In genomic region chr10:68428396-68428795, GRCh38 we compare ENCODE assay signal across 18 cellular contexts. TPM values are rescaled to one million over a fixed set of nuclear protein-coding genes. Genes with fewer than 3 reads are reported as not detected.
DNase-seq lines count a peak whose midpoint lies in the region; FAIRE-seq and TF ChIP-seq lines count a peak whose summit lies in the region.
"Had no signal": no experiment of that assay in that cellular context is flagged by ENCODE, and none has a peak within 500 bp of the region (broad histone marks: within the 10 kb centered on the region; RNA-seq: fewer than 3 reads in every experiment).

No MANE protein-coding gene starts in this region.

- no peak for TF ChIP-seq CTCF in fibroblast of pulmonary artery (IDR thresholded peaks at IDR 0.05; ENCODE audit: low read length, missing control alignments)

- no peak for TF ChIP-seq POLR2A in H54 (IDR thresholded peaks at IDR 0.05; ENCODE audit: low read depth, low read length)

- DNase-seq in H54 (ENCODE audit: insufficient read length, low spot score) (no peak), dermis blood vessel endothelial cell (peak; percentile 31), fibroblast of pulmonary artery (ENCODE audit: low read depth) (peak; percentile 17), immature natural killer cell (no peak), AML-193 (lab: John Stamatoyannopoulos, UW) (no peak), T-helper 1 cell (no peak)
- DNase-seq: BE2C; C1 segment of cervical spinal cord; CD4-positive, CD25-positive, alpha-beta regulatory T cell; CD8-positive, alpha-beta memory T cell; COR-L47; DMS 273 treated with DMSO at 0.1 percent for 48 hours; DMS53; DND-41; EL; GM23248; HCEC 1CT had no signal

- H3K4me3 Mint-ChIP-seq in immature natural killer cell, result no peak overlapping the region
- H3K4me3 Mint-ChIP-seq: CD8-positive, alpha-beta memory T cell had no signal

- H3K27me3 Mint-ChIP-seq in immature natural killer cell (ENCODE audit: low read depth in 3 of 3), result peaks cover 0 to 3% (median 2%) of the 10 kb centered on the region in 3 donors
- H3K27me3 Mint-ChIP-seq: CD4-positive, CD25-positive, alpha-beta regulatory T cell; CD8-positive, alpha-beta memory T cell had no signal

- no peaks in the 10 kb centered on the region for H3K9me3 Mint-ChIP-seq in immature natural killer cell
- H3K9me3 Mint-ChIP-seq: CD4-positive, CD25-positive, alpha-beta regulatory T cell; CD8-positive, alpha-beta memory T cell had no signal

- peaks cover 6 to 7% of the 10 kb centered on the region in 2 donors for H3K4me1 Mint-ChIP-seq in immature natural killer cell

- peaks cover 3 to 15% (median 5%) of the 10 kb centered on the region in 3 donors for H3K36me3 Mint-ChIP-seq in immature natural killer cell

- H3K4me3 ChIP-seq in fibroblast of pulmonary artery (replicated peaks; ENCODE audit: low read depth, low read length), result no peak overlapping the region
- H3K4me3 ChIP-seq: GM12878, GM23248 had no signal

- FAIRE-seq in H54 (lab: Jason Lieb, UNC), result peak; percentile 30
- FAIRE-seq: GM12878 had no signal

- no peak overlapping the region for H3K27ac Mint-ChIP-seq in immature natural killer cell
- H3K27ac Mint-ChIP-seq: CD4-positive, CD25-positive, alpha-beta regulatory T cell had no signal

RNA-seq across cellular contexts. Expression of gene RUFY2, which starts 21.3 kb away (rescaled TPM):
- 18.2 and 23.5 TPM in 2 replicates for total RNA-seq in dermis blood vessel endothelial cell
- 1 to 10 TPM; 3.3 to 8.2 (median 5.5) TPM for polyA plus RNA-seq in immature natural killer cell

RNA-seq across cellular contexts. Expression of gene DNA2, which starts 43.4 kb away (rescaled TPM):
- 8.7 and 11.6 TPM in 2 replicates for total RNA-seq in dermis blood vessel endothelial cell
- under 1 TPM in 2 of 3 donors, not detected in 1; 0.21 to 0.94 TPM for polyA plus RNA-seq in immature natural killer cell

Comparison
In these comparisons a context has a peak if more than half of its experiments do, and no peak if none do; other contexts are left out.
1. DNase-seq: peak in dermis blood vessel endothelial cell (single experiment) and fibroblast of pulmonary artery (single experiment); none in H54 (single experiment), immature natural killer cell (0 of 3), AML-193 (0 of 2) and T-helper 1 cell (0 of 5).